In genomic region chr1:40182956-40183710, GRCh38 we compare ENCODE assay signal across 9 cellular contexts. TPM values are rescaled to one million over a fixed set of nuclear protein-coding genes. Genes with fewer than 3 reads are reported as not detected.
DNase-seq lines count a peak whose midpoint lies in the region; ATAC-seq, FAIRE-seq and TF ChIP-seq lines count a peak whose summit lies in the region.
"Had no signal": no experiment of that assay in that cellular context is flagged by ENCODE, and none has a peak within 500 bp of the region (broad histone marks: within the 10 kb centered on the region; RNA-seq: fewer than 3 reads in every experiment).

No MANE protein-coding gene starts in this region.

- H3K4me3 ChIP-seq in A673 (ENCODE audit: low read depth, low read length, poor library complexity, severe bottlenecking) (no peak overlapping the region), OCI-LY1 (ENCODE audit: low read depth, low read length, poor library complexity, severe bottlenecking) (no peak overlapping the region)
- H3K4me3 ChIP-seq: lung had no signal

- no peak overlapping the region for H3K4me2 ChIP-seq in OCI-LY1 (ENCODE audit: low read length)

- no peaks in the 10 kb centered on the region for H3K9me2 ChIP-seq in OCI-LY1 (ENCODE audit: low read depth, low read length)

- ATAC-seq in GM18511 (IDR thresholded peaks at IDR 0.05; ENCODE audit: unreplicated experiment) (no peak), HG03432 (IDR thresholded peaks at IDR 0.05; ENCODE audit: unreplicated experiment) (no peak)

- no peak overlapping the region for H3K9ac ChIP-seq in OCI-LY1 (ENCODE audit: low read length)

- H3F3A ChIP-seq in OCI-LY1 (ENCODE audit: insufficient read depth, low read length) = no peaks in the 10 kb centered on the region

- intact Hi-C loops in A673 (cut with micrococcal nuclease; ENCODE audit: unreplicated experiment) = no loop called here

- POLR2A ChIA-PET in A673 (lab: Charles Lee; ENCODE audit: low non-redundant PET) = no interaction called here

- H4K20me1 ChIP-seq in OCI-LY1 (ENCODE audit: insufficient read depth, low read length) = no peaks in the 10 kb centered on the region

- BruUV-seq in A673 (replicated peaks; lab: Mats Ljungman, UMichigan) = no TSS peak

- H3K36me3 ChIP-seq in A673 (ENCODE audit: insufficient read depth, low read length, poor library complexity, severe bottlenecking) = no peaks in the 10 kb centered on the region
- no peaks in the 10 kb centered on the region for H3K36me3 ChIP-seq in OCI-LY1 (ENCODE audit: insufficient read depth, low read length)

- no peak overlapping the region for H3K27ac ChIP-seq in A673 (ENCODE audit: low read depth, low read length, poor library complexity, severe bottlenecking)
- H3K27ac ChIP-seq in OCI-LY1 (ENCODE audit: low read depth, low read length, poor library complexity, severe bottlenecking) = no peak overlapping the region

- DNase-seq in A673 (ENCODE audit: low spot score) (peak; percentile 56), G401 (ENCODE audit: low spot score) (peak; percentile 27), fibroblast of the conjunctiva (ENCODE audit: low read depth) (peak; percentile 28), frontal cortex (ENCODE audit: low spot score in 2 of 2) (no peak), NCI-H2029 (lab: John Stamatoyannopoulos, UW) (no peak)

- peaks cover 96% of the 10 kb centered on the region for H3K79me2 ChIP-seq in OCI-LY1 (ENCODE audit: insufficient read depth, low read length)

- H3K27me3 ChIP-seq in A673 (replicated peaks; ENCODE audit: insufficient read depth, low read depth, low read length, poor library complexity) (no peaks in the 10 kb centered on the region), OCI-LY1 (ENCODE audit: insufficient read depth, low read length) (no peaks in the 10 kb centered on the region)

- CTCF ChIA-PET in A673 (lab: Charles Lee) = interaction anchor here (0.7 kb wide), 1 partner anchor 13 kb away, joined by 8 read pairs; no protein-coding TSS in a partner anchor

- TF ChIP-seq CTCF in A673 (conservative IDR thresholded peaks at IDR 0.05; ENCODE audit: low read depth, low read length) = peak; percentile 74
- peak; percentile 67 for TF ChIP-seq CTCF in OCI-LY1 (IDR thresholded peaks at IDR 0.05; ENCODE audit: low read length)

- FAIRE-seq in frontal cortex (lab: Jason Lieb, UNC) = no peak

- H3K4me1 ChIP-seq in A673 (ENCODE audit: insufficient read depth, low read length, poor library complexity, severe bottlenecking) = peaks cover 13% of the 10 kb centered on the region
- H3K4me1 ChIP-seq in OCI-LY1 (ENCODE audit: insufficient read depth, low read length, severe bottlenecking) = peaks cover 30% of the 10 kb centered on the region

- H2AFZ ChIP-seq in OCI-LY1 (ENCODE audit: low read length) = no peak overlapping the region

- H3K9me3 ChIP-seq in A673 (ENCODE audit: low read depth, low read length, poor library complexity, severe bottlenecking) = no peaks in the 10 kb centered on the region
- H3K9me3 ChIP-seq in OCI-LY1 (ENCODE audit: low read length) = no peaks in the 10 kb centered on the region

- in situ Hi-C loops in G401 (cut with HindIII; ENCODE audit: low sequenced_read_pairs) = no loop called here

RNA-seq across cellular contexts. Expression of gene RLF, which starts 21.9 kb away (rescaled TPM):
- 17.1 and 18.1 TPM in 2 replicates for total RNA-seq in A673 (2021)
- 9.4 and 10.4 TPM in 2 replicates for total RNA-seq in G401 (2014; rRNA removed; shearing (Covaris generic))
- total RNA-seq in frontal cortex = 106 TPM

Comparison
In these comparisons a context has a peak if more than half of its experiments do, and no peak if none do; other contexts are left out.
1. DNase-seq: peak in A673 (single experiment), G401 (single experiment) and fibroblast of the conjunctiva (single experiment); none in frontal cortex (0 of 2) and NCI-H2029 (single experiment).